In the genomic region with DNA sequence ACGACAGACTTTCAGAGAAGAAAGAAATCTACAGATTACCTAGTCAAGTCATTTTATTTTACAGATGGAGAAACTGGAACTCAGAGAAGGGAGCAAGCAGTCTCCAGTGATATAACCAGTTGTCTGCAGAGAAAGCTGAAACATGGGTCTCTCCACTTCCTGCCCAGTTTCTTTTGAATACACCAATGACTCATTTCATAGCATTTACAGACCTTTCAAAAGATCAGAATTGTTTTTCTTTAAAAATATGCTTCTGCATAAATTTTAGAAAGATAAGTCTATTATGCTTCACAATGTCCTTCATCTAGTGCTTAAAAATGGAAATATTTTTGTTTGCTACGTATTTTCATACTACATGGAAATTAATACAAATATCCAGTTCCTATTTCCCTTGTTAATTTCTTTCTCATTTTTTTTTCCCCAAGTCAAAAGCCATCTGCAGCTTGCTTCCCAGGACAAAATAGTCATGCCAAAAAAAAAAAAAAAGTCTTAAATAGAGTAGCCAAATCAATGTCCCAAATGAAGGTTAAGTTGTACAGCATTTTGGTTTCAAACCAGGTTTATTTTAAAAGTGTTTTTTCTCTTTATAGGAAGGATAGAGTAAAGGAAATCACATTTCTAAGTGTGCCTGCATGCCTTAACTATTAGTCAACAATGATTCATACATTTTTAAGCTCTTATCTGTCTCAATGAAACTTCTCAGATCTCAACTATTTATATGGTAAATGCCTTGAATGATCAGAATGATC, we compare ENCODE assay signal across 8 cellular contexts. TPM values are rescaled to one million over a fixed set of nuclear protein-coding genes. Genes with fewer than 3 reads are reported as not detected.
DNase-seq lines count a peak whose midpoint lies in the region; ATAC-seq and TF ChIP-seq lines count a peak whose summit lies in the region.

No MANE protein-coding gene starts in this region.

- no peaks in the 10 kb centered on the region for H3K27me3 ChIP-seq in right cardiac atrium (ENCODE audit: control insufficient read depth, insufficient read depth)
- no peaks in the 10 kb centered on the region for H3K27me3 ChIP-seq in tibial artery

- peaks cover 3% of the 10 kb centered on the region for H3K4me1 ChIP-seq in right cardiac atrium (ENCODE audit: control insufficient read depth, insufficient read depth, low read length)
- peaks cover 0 to 25% (median 8%) of the 10 kb centered on the region in 4 donors for H3K4me1 ChIP-seq in tibial artery

- POLR2A ChIA-PET in activated CD4-positive, alpha-beta memory T cell treated with anti-CD3 and anti-CD28 coated beads, Interleukin-2, amount 10 ng/mL, durations not matched to agents 7 days and 5 days (lab: Charles Lee), result interaction anchor here (0.9 to 4.5 kb wide), 9 partner anchors 9 to 76 kb away, joined by 3 to 32 read pairs (median 9); a partner anchor contains a TSS

- H3K36me3 Mint-ChIP-seq in activated CD4-positive, alpha-beta memory T cell treated with anti-CD3 and anti-CD28 coated beads, Interleukin-2, amount 10 ng/mL, durations not matched to agents 7 days and 5 days (ENCODE audit: low read depth), result peaks cover 10% of the 10 kb centered on the region

- H3K27me3 Mint-ChIP-seq in activated CD4-positive, alpha-beta memory T cell treated with anti-CD3 and anti-CD28 coated beads, Interleukin-2, amount 10 ng/mL, durations not matched to agents 7 days and 5 days, result no peaks in the 10 kb centered on the region

- peak overlapping the region; percentile 68 for H3K4me3 Mint-ChIP-seq in activated CD4-positive, alpha-beta memory T cell treated with anti-CD3 and anti-CD28 coated beads, Interleukin-2, amount 10 ng/mL, durations not matched to agents 7 days and 5 days

- CTCF ChIA-PET in activated CD4-positive, alpha-beta memory T cell treated with anti-CD3 and anti-CD28 coated beads, Interleukin-2, amount 10 ng/mL, durations not matched to agents 7 days and 5 days (lab: Charles Lee), result interaction anchor here (0.6 to 5.2 kb wide), 10 partner anchors 10 to 348 kb away, joined by 3 to 47 read pairs (median 4); no protein-coding TSS in a partner anchor

- H3K9me3 ChIP-seq in right cardiac atrium (ENCODE audit: control insufficient read depth, low read length), result no peaks in the 10 kb centered on the region
- H3K9me3 ChIP-seq in tibial artery, result no peaks in the 10 kb centered on the region

- intact Hi-C loops in right cardiac atrium (cut with DNase I), result no loop called here
- intact Hi-C loops in tibial artery (cut with DNase I; ENCODE audit: low total_unique reads), result no loop called here

- no peak overlapping the region for H3K27ac ChIP-seq in right cardiac atrium (ENCODE audit: low read length)
- H3K27ac ChIP-seq in tibial artery, result peak overlapping the region; percentile 14 to 39

- peaks cover 63% of the 10 kb centered on the region for H3K4me1 Mint-ChIP-seq in activated CD4-positive, alpha-beta memory T cell treated with anti-CD3 and anti-CD28 coated beads, Interleukin-2, amount 10 ng/mL, durations not matched to agents 7 days and 5 days

- 33% methylated on average over 2 of the region's 2 CpGs for WGBS in right cardiac atrium

- peak; percentile 60 for DNase-seq in DMS53 (lab: John Stamatoyannopoulos, UW)
- peak; percentile 34 for DNase-seq in activated CD4-positive, alpha-beta memory T cell treated with anti-CD3 and anti-CD28 coated beads, Interleukin-2, amount 10 ng/mL, durations not matched to agents 7 days and 5 days
- DNase-seq in right cardiac atrium, result no peak
- DNase-seq in tibial artery, result no peak
- DNase-seq in Ammon's horn (ENCODE audit: low spot score), result no peak
- no peak for DNase-seq in T1000 (lab: John Stamatoyannopoulos, UW)

- no peaks in the 10 kb centered on the region for H3K36me3 ChIP-seq in tibial artery

- no peak overlapping the region for H3K4me3 ChIP-seq in right cardiac atrium (ENCODE audit: low read length)
- no peak overlapping the region for H3K4me3 ChIP-seq in tibial artery

- peak; percentile 69 for ATAC-seq in GM19467 (IDR thresholded peaks at IDR 0.05; ENCODE audit: unreplicated experiment)
- peak; percentile 76 for ATAC-seq in HG03469 (IDR thresholded peaks at IDR 0.05; ENCODE audit: unreplicated experiment)
- ATAC-seq in right cardiac atrium, result peak; percentile 54 to 74

- TF ChIP-seq CTCF in tibial artery (IDR thresholded peaks at IDR 0.05), result no peak

- H3K27ac Mint-ChIP-seq in activated CD4-positive, alpha-beta memory T cell treated with anti-CD3 and anti-CD28 coated beads, Interleukin-2, amount 10 ng/mL, durations not matched to agents 7 days and 5 days, result peak overlapping the region; percentile 92

- no peaks in the 10 kb centered on the region for H3K9me3 Mint-ChIP-seq in activated CD4-positive, alpha-beta memory T cell treated with anti-CD3 and anti-CD28 coated beads, Interleukin-2, amount 10 ng/mL, durations not matched to agents 7 days and 5 days

RNA-seq across cellular contexts. Expression of a gene that starts 36.9 kb away (rescaled TPM):
- total RNA-seq in activated CD4-positive, alpha-beta memory T cell treated with anti-CD3 and anti-CD28 coated beads, Interleukin-2, amount 10 ng/mL, durations not matched to agents 7 days and 5 days, result 10 to 100 TPM; 14.8 to 18.0 TPM
- total RNA-seq in right cardiac atrium, result 1 to 10 TPM; 5.3 to 6.5 (median 5.8) TPM
- 3.0 TPM for polyA plus RNA-seq in right cardiac atrium

Comparison
In these comparisons a context has a peak if more than half of its experiments do, and no peak if none do; other contexts are left out.
1. DNase-seq: peak in DMS53 (single experiment) and activated CD4-positive, alpha-beta memory T cell treated with anti-CD3 and anti-CD28 coated beads, Interleukin-2, amount 10 ng/mL, durations not matched to agents 7 days and 5 days (single experiment); none in right cardiac atrium (0 of 3), tibial artery (0 of 2), Ammon's horn (single experiment) and T1000 (single experiment).
2. Peak in every context shown above with its lines, with median percentiles within 50 percentile points of each other: ATAC-seq.